7 cellular contexts compared by ENCODE assay signal in genomic region chr17:19111801-19112458, GRCh38. TPM values are rescaled to one million over a fixed set of nuclear protein-coding genes. Genes with fewer than 3 reads are reported as not detected.
DNase-seq lines count a peak whose midpoint lies in the region; ATAC-seq, FAIRE-seq and TF ChIP-seq lines count a peak whose summit lies in the region.
"Not testable (repeated sequence)": the region's sequence is repeated elsewhere in the genome, so short reads cannot be mapped to it uniquely, and the experiment has no call there.

No MANE protein-coding gene starts in this region.

- H3F3A ChIP-seq in SK-N-SH (replicated peaks; ENCODE audit: insufficient read depth) = not testable (repeated sequence)

- POLR2A ChIA-PET in SK-N-SH (lab: Yijun Ruan, JAX) = not testable (repeated sequence)

- TF ChIP-seq CTCF in SK-N-SH (IDR thresholded peaks at IDR 0.05) = not testable (repeated sequence)

- FAIRE-seq in small intestine (lab: Jason Lieb, UNC) = not testable (repeated sequence)

- not testable (repeated sequence) for H3K9me2 ChIP-seq in SK-N-SH

- H3K27ac ChIP-seq in SK-N-SH (ENCODE audit: low read depth in 2 of 2, low read length in 1 of 2) (peak overlapping the region; percentile 7 to 77; a peak in 3 of 4 replicates), epithelial cell of prostate (peak overlapping the region; percentile 77), small intestine (ENCODE audit: low read depth in 1 of 2, low read length in 1 of 2) (peak overlapping the region in 1 of 2 donors; percentile 55)

- WGBS in SK-N-SH (ENCODE audit: low lambda C conversion rate) = under 1% methylated on average over 30 of the region's 47 CpGs
- WGBS in small intestine, 3 donors = 0 to 1% (median 1%) methylated on average over 21 to 30 of the region's 47 CpGs

- not testable (repeated sequence) for H4K20me1 ChIP-seq in SK-N-SH (ENCODE audit: insufficient read depth)

- not testable (repeated sequence) for DNase-seq in SK-N-SH
- peak; percentile 27 for DNase-seq in activated effector memory CD4-positive, alpha-beta T cell treated with Interleukin-2 at 50 U/mL for 16 hours
- DNase-seq in epithelial cell of prostate (ENCODE audit: low read depth, low spot score) (peak; percentile 73), medulla oblongata (ENCODE audit: extremely low spot score) (peak; percentile 53), small intestine (peak; percentile 26)

- not testable (repeated sequence) for H3K27me3 ChIP-seq in SK-N-SH (ENCODE audit: insufficient read depth); small intestine (ENCODE audit: control insufficient read depth in 2 of 2, insufficient read depth in 2 of 2, low read length in 2 of 2)

- not testable (repeated sequence) for H3K4me1 ChIP-seq in SK-N-SH (ENCODE audit: control insufficient read depth in 1 of 2, insufficient read depth in 2 of 2, low read depth in 1 of 2, low read length in 1 of 2); small intestine (ENCODE audit: control insufficient read depth in 2 of 2, insufficient read depth in 1 of 2, low read depth in 1 of 2, low read length in 1 of 2)

- not testable (repeated sequence) for H3K9ac ChIP-seq in SK-N-SH

- TF ChIP-seq EP300 in SK-N-SH (IDR thresholded peaks at IDR 0.05; ENCODE audit: borderline replicate concordance in 1 of 2, low read depth in 1 of 2, low read length in 1 of 2) = not testable (repeated sequence)

- not testable (repeated sequence) for TF ChIP-seq RAD21 in SK-N-SH (IDR thresholded peaks at IDR 0.05; ENCODE audit: low read length)

- CTCF ChIA-PET in SK-N-SH (lab: Yijun Ruan, JAX) = not testable (repeated sequence)

- H3K4me3 ChIP-seq in SK-N-SH (ENCODE audit: low read depth in 2 of 2, low read length in 1 of 2) (peak overlapping the region; percentile 17 to 86), small intestine (ENCODE audit: low read depth in 1 of 2, low read length in 2 of 2) (peak overlapping the region in 1 of 2 donors; percentile 20)

- H3K4me2 ChIP-seq in SK-N-SH = peak overlapping the region; percentile 81; the same call in 1 of the 2 replicates

- H3K79me2 ChIP-seq in SK-N-SH (ENCODE audit: insufficient read depth) = not testable (repeated sequence)

- ATAC-seq in GM19025 (IDR thresholded peaks at IDR 0.05; ENCODE audit: low read depth, unreplicated experiment) (peak; percentile 43), HG03280 (IDR thresholded peaks at IDR 0.05; ENCODE audit: unreplicated experiment) (peak; percentile 41)

- H2AFZ ChIP-seq in SK-N-SH (ENCODE audit: low read depth) = not testable (repeated sequence)

- H3K36me3 ChIP-seq in SK-N-SH (replicated peaks in 1 of 2; ENCODE audit: control insufficient read depth in 1 of 2, insufficient read depth in 2 of 2, low read length in 1 of 2); small intestine (ENCODE audit: control insufficient read depth in 2 of 2, insufficient read depth in 2 of 2, low read length in 2 of 2): not testable (repeated sequence)

- not testable (repeated sequence) for H3K9me3 ChIP-seq in SK-N-SH; small intestine (ENCODE audit: control insufficient read depth, low read depth)

TF ChIP-seq in SK-N-SH, 30 proteins besides CTCF, POLR2A, EP300 and RAD21:
- TF ChIP-seq, protein P1, sequence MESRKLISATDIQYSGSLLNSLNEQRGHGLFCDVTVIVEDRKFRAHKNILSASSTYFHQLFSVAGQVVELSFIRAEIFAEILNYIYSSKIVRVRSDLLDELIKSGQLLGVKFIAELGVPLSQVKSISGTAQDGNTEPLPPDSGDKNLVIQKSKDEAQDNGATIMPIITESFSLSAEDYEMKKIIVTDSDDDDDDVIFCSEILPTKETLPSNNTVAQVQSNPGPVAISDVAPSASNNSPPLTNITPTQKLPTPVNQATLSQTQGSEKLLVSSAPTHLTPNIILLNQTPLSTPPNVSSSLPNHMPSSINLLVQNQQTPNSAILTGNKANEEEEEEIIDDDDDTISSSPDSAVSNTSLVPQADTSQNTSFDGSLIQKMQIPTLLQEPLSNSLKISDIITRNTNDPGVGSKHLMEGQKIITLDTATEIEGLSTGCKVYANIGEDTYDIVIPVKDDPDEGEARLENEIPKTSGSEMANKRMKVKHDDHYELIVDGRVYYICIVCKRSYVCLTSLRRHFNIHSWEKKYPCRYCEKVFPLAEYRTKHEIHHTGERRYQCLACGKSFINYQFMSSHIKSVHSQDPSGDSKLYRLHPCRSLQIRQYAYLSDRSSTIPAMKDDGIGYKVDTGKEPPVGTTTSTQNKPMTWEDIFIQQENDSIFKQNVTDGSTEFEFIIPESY (IDR thresholded peaks at IDR 0.05; ENCODE audit: borderline replicate concordance, low read depth) = peak; percentile 48; the same call in 1 of the 2 replicates
- TF ChIP-seq SIN3A (IDR thresholded peaks at IDR 0.05; ENCODE audit: borderline replicate concordance, low read depth, low read length) (0 out of 2 replicates have a peak, but pooled peaks have one; percentile 27), POLR2AphosphoS5 (IDR thresholded peaks at IDR 0.05; ENCODE audit: low read depth, low read length) (peak; percentile 44; the same call in 1 of the 2 replicates), MEF2A (IDR thresholded peaks at IDR 0.05; ENCODE audit: borderline replicate concordance, low read depth) (peak; percentile 22; the same call in 1 of the 2 replicates)

RNA-seq across cellular contexts. Expression of gene GRAPL, which starts 15.5 kb away (rescaled TPM):
- polyA plus RNA-seq in SK-N-SH (2012; rRNA removed) (not detected in 2 replicates), small intestine (1 to 10 TPM in 1 of 3 donors, not detected in 2; 3.9 TPM)
- polyA plus RNA-seq in SK-N-SH (2012; cell fraction: cytosol; rRNA removed) = 0.04 TPM in 1 of 2 replicates, not detected in the other
- polyA plus RNA-seq in SK-N-SH (2012; cell fraction: nucleus; rRNA removed) = 0.41 and 0.61 TPM in 2 replicates
